8 cellular contexts compared by ENCODE assay signal in the genomic region with DNA sequence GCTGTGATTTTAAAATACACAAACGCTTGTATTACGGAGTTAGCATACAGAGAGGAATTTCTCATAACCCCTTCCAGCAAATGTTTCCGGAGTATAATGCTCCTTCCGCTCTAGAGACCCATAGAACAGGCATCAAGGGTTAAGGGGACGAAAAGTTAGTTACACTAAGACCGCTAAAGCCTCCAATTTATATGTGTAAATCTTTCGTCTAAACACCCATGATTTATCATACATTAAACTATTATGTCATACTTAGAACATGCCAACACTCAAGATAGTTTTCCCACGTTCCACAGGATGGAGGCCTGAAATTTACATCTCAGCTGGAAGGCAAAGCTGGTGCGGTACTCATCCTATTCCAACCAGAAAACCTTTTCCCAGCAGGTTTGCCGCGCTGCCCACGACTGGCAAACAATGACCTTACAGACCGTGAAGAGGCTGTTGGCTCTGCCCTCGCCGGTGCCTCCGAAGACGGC. TPM values are rescaled to one million over a fixed set of nuclear protein-coding genes. Genes with fewer than 3 reads are reported as not detected.
A peak's percentile ranks its signal among the peaks of the same experiment; 100 is the strongest.
DNase-seq lines count a peak whose midpoint lies in the region; ATAC-seq and TF ChIP-seq lines count a peak whose summit lies in the region.

No MANE protein-coding gene starts in this region.

- CTCF ChIA-PET in activated naive CD4-positive, alpha-beta T cell treated with anti-CD3 and anti-CD28 coated beads for 36 hours (lab: Charles Lee): interaction anchor here (0.5 to 2.9 kb wide), 4 partner anchors 21 to 1793 kb away, joined by 3 to 11 read pairs (median 4); partner anchors contain the start of gene OSGEPL1

- peak overlapping the region; percentile 93 for H3K4me3 Mint-ChIP-seq in activated naive CD4-positive, alpha-beta T cell treated with anti-CD3 and anti-CD28 coated beads for 36 hours
- H3K4me3 Mint-ChIP-seq in immature natural killer cell: peak overlapping the region; percentile 93 to 96 (median 94)

- H3K36me3 Mint-ChIP-seq in activated naive CD4-positive, alpha-beta T cell treated with anti-CD3 and anti-CD28 coated beads for 36 hours (ENCODE audit: low read depth): peaks cover 53% of the 10 kb centered on the region
- H3K36me3 Mint-ChIP-seq in immature natural killer cell: peaks cover 5 to 22% (median 16%) of the 10 kb centered on the region in 3 donors

- TF ChIP-seq CTCF in astrocyte of the spinal cord (IDR thresholded peaks at IDR 0.05; ENCODE audit: low read depth, low read length) (no peak), spleen (IDR thresholded peaks at IDR 0.05 in 8 of 11, conservative IDR thresholded peaks at IDR 0.05 in 3 of 11) (no peak)

- H3K4me1 Mint-ChIP-seq in activated naive CD4-positive, alpha-beta T cell treated with anti-CD3 and anti-CD28 coated beads for 36 hours (ENCODE audit: low read depth): peaks cover 57% of the 10 kb centered on the region
- H3K4me1 Mint-ChIP-seq in immature natural killer cell: peaks cover 53 to 74% of the 10 kb centered on the region in 2 donors

- H3K36me3 ChIP-seq in spleen: peaks cover 0 to 44% (median 26%) of the 10 kb centered on the region in 6 donors

- H3K4me3 ChIP-seq in astrocyte of the spinal cord (ENCODE audit: low read depth, low read length): peak overlapping the region; percentile 63
- H3K4me3 ChIP-seq in spleen: peak overlapping the region; percentile 72 to 94 (median 81)

- H3K4me1 ChIP-seq in spleen: peaks cover 24 to 75% (median 59%) of the 10 kb centered on the region in 6 donors

- no peaks in the 10 kb centered on the region for H3K9me3 Mint-ChIP-seq in activated naive CD4-positive, alpha-beta T cell treated with anti-CD3 and anti-CD28 coated beads for 36 hours
- H3K9me3 Mint-ChIP-seq in immature natural killer cell: no peaks in the 10 kb centered on the region

- no peak for TF ChIP-seq POLR2A in spleen (IDR thresholded peaks at IDR 0.05)

- intact Hi-C loops in activated naive CD4-positive, alpha-beta T cell treated with anti-CD3 and anti-CD28 coated beads for 36 hours (cut with micrococcal nuclease): loop anchor here (5.0 to 10.0 kb wide), 6 partner anchors 321 to 1871 kb away; partner anchors contain the start of gene NEMP2
- intact Hi-C loops in spleen (cut with DNase I; ENCODE audit: low total_unique reads): no loop called here

- ATAC-seq in HG02759 (IDR thresholded peaks at IDR 0.05; ENCODE audit: unreplicated experiment): peak; percentile 14

- DNase-seq in activated naive CD4-positive, alpha-beta T cell treated with anti-CD3 and anti-CD28 coated beads for 36 hours: no peak
- no peak for DNase-seq in activated naive CD4-positive, alpha-beta T cell treated with anti-CD3 and anti-CD28 coated beads, Interleukin-2, amount 50 U/mL, for 16 hours
- DNase-seq in NCI-H2227 (lab: John Stamatoyannopoulos, UW; ENCODE audit: unreplicated experiment) (peak; percentile 69), astrocyte of the spinal cord (ENCODE audit: low read depth, low spot score) (peak; percentile 58), immature natural killer cell (no peak), spleen (no peak)
- no peak for DNase-seq in stimulated activated CD4-positive, alpha-beta T cell treated with anti-CD3 and anti-CD28 coated beads, Interleukin-2, amount 100 ng/mL, for 48 hours

- H3K27me3 Mint-ChIP-seq in activated naive CD4-positive, alpha-beta T cell treated with anti-CD3 and anti-CD28 coated beads for 36 hours (ENCODE audit: low read depth): no peaks in the 10 kb centered on the region
- peaks cover 0 to 14% (median 9%) of the 10 kb centered on the region in 3 donors for H3K27me3 Mint-ChIP-seq in immature natural killer cell (ENCODE audit: low read depth in 3 of 3)

- H3K9me3 ChIP-seq in spleen: no peaks in the 10 kb centered on the region

- H3K27ac Mint-ChIP-seq in activated naive CD4-positive, alpha-beta T cell treated with anti-CD3 and anti-CD28 coated beads for 36 hours: peak overlapping the region; percentile 90
- peak overlapping the region; percentile 96 to 98 (median 97) for H3K27ac Mint-ChIP-seq in immature natural killer cell

- H3K27ac ChIP-seq in spleen: peak overlapping the region; percentile 95 to 99 (median 98)

- in situ Hi-C loops in astrocyte of the spinal cord (cut with HindIII; ENCODE audit: low sequenced_read_pairs): no loop called here

- H3K27me3 ChIP-seq in spleen (replicated peaks in 1 of 7): no peaks in the 10 kb centered on the region

- WGBS in spleen, 5 donors: 0 to 1% (median 1%) methylated on average over 17 of the region's 17 CpGs

RNA-seq across cellular contexts. Expression of gene ORMDL1, which starts 0.7 kb away (rescaled TPM):
- 10 to 100 TPM; 34.6 to 37.3 TPM for total RNA-seq in activated naive CD4-positive, alpha-beta T cell treated with anti-CD3 and anti-CD28 coated beads for 36 hours
- polyA plus RNA-seq in immature natural killer cell: 100 to 1,000 TPM in 1 of 3 donors, 10 to 100 TPM in 2; 70.8 to 113 (median 85.2) TPM
- total RNA-seq in spleen: 100 to 1,000 TPM in 4 of 7 donors, 10 to 100 TPM in 3; 61.9 to 276 (median 109) TPM
- 100 to 1,000 TPM; 125 to 207 (median 152) TPM for polyA plus RNA-seq in spleen

RNA-seq across cellular contexts. Expression of gene PMS1, which starts 0.8 kb away (rescaled TPM):
- total RNA-seq in activated naive CD4-positive, alpha-beta T cell treated with anti-CD3 and anti-CD28 coated beads for 36 hours: 10 to 100 TPM; 29.7 to 32.5 TPM
- polyA plus RNA-seq in immature natural killer cell: 10 to 100 TPM in 2 of 3 donors, 1 to 10 TPM in 1; 6.3 to 20.1 (median 12.5) TPM
- total RNA-seq in spleen: 10 to 100 TPM; 15.3 to 39.3 (median 28.6) TPM
- 10 to 100 TPM; 12.6 to 18.6 (median 16.0) TPM for polyA plus RNA-seq in spleen

RNA-seq across cellular contexts. Expression of gene OSGEPL1, which starts 20.9 kb away (rescaled TPM):
- 10 to 100 TPM; 15.5 to 15.8 TPM for total RNA-seq in activated naive CD4-positive, alpha-beta T cell treated with anti-CD3 and anti-CD28 coated beads for 36 hours
- polyA plus RNA-seq in immature natural killer cell (10 to 100 TPM in 2 of 3 donors, 1 to 10 TPM in 1; 9.6 to 10.2 (median 10.1) TPM), spleen (1 to 10 TPM; 6.2 to 6.7 (median 6.6) TPM)
- total RNA-seq in spleen: 10 to 100 TPM in 3 of 7 donors, 1 to 10 TPM in 4; 7.1 to 13.9 (median 9.4) TPM

Comparison
In these comparisons a context has a peak if more than half of its experiments do, and no peak if none do; other contexts are left out.
1. DNase-seq: peak in NCI-H2227 (single experiment) and astrocyte of the spinal cord (single experiment); none in activated naive CD4-positive, alpha-beta T cell treated with anti-CD3 and anti-CD28 coated beads for 36 hours (single experiment), activated naive CD4-positive, alpha-beta T cell treated with anti-CD3 and anti-CD28 coated beads, Interleukin-2, amount 50 U/mL, for 16 hours (single experiment), immature natural killer cell (0 of 3), spleen (single experiment) and stimulated activated CD4-positive, alpha-beta T cell treated with anti-CD3 and anti-CD28 coated beads, Interleukin-2, amount 100 ng/mL, for 48 hours (0 of 2).